ENCODE assay signal across 21 cellular contexts in genomic region chr13:113963376-113963775, GRCh38. TPM values are rescaled to one million over a fixed set of nuclear protein-coding genes. Genes with fewer than 3 reads are reported as not detected.
DNase-seq lines count a peak whose midpoint lies in the region; ATAC-seq and TF ChIP-seq lines count a peak whose summit lies in the region.
"Had no signal": no experiment of that assay in that cellular context is flagged by ENCODE, and none has a peak within 500 bp of the region (broad histone marks: within the 10 kb centered on the region; RNA-seq: fewer than 3 reads in every experiment).

No MANE protein-coding gene starts in this region.

- intact Hi-C loops in natural killer cell (cut with micrococcal nuclease): no loop called here
- intact Hi-C loops in left ventricle myocardium superior (cut with micrococcal nuclease): no loop called here
- intact Hi-C loops in posterior vena cava (cut with DNase I): no loop called here

- DNase-seq in natural killer cell treated with Interleukin-12 subunit alpha and Interleukin-12 subunit beta and Interleukin-15 and Interleukin-18, amount 100 ng/mL, for 72 hours (ENCODE audit: low spot score): peak; percentile 53
- DNase-seq in natural killer cell: no peak
- peak; percentile 9 for DNase-seq in left ventricle myocardium superior
- DNase-seq in posterior vena cava (ENCODE audit: low spot score): peak; percentile 45
- DNase-seq in NCI-H1930 (lab: John Stamatoyannopoulos, UW): no peak
- DNase-seq in foreskin keratinocyte: no peak
- DNase-seq: COR-L47, DND-41, H7, KG1, NCI-H1092 treated with DMSO at 0.1 percent for 48 hours, NCI-H146, NCI-H2029 treated with DMSO at 0.1 percent for 48 hours, NCI-H524 treated with DMSO at 0.1 percent for 48 hours, NCI-H82, OCI-M1, SHP77, SW 1271 had no signal

- peaks cover 0 to 4% of the 10 kb centered on the region in 2 donors for H3K4me1 Mint-ChIP-seq in natural killer cell treated with Interleukin-12 subunit alpha and Interleukin-12 subunit beta and Interleukin-15 and Interleukin-18, amount 100 ng/mL, for 72 hours (ENCODE audit: low read depth in 2 of 2)
- H3K4me1 Mint-ChIP-seq in natural killer cell: peaks cover 0 to 11% of the 10 kb centered on the region in 2 donors

- ATAC-seq in natural killer cell treated with Interleukin-12 subunit alpha and Interleukin-12 subunit beta and Interleukin-15 and Interleukin-18, amount 100 ng/mL, for 72 hours: no peak
- no peak for ATAC-seq in natural killer cell
- no peak for ATAC-seq in left ventricle myocardium superior
- no peak for ATAC-seq in foreskin keratinocyte
- no peak for ATAC-seq in HG02884 (IDR thresholded peaks at IDR 0.05; ENCODE audit: unreplicated experiment)
- ATAC-seq: GM12878 had no signal

- H3K4me1 ChIP-seq in foreskin keratinocyte: no peaks in the 10 kb centered on the region

- peaks cover 14% of the 10 kb centered on the region for H3K36me3 Mint-ChIP-seq in natural killer cell treated with Interleukin-12 subunit alpha and Interleukin-12 subunit beta and Interleukin-15 and Interleukin-18, amount 100 ng/mL, for 72 hours
- no peaks in the 10 kb centered on the region for H3K36me3 Mint-ChIP-seq in natural killer cell

- H3K27ac ChIP-seq in foreskin keratinocyte: no peak overlapping the region
- H3K27ac ChIP-seq: SK-N-MC had no signal

- no peak overlapping the region for H3K4me3 Mint-ChIP-seq in natural killer cell treated with Interleukin-12 subunit alpha and Interleukin-12 subunit beta and Interleukin-15 and Interleukin-18, amount 100 ng/mL, for 72 hours
- H3K4me3 Mint-ChIP-seq in natural killer cell: no peak overlapping the region

- no peak for TF ChIP-seq CTCF in natural killer cell (IDR thresholded peaks at IDR 0.05)
- TF ChIP-seq CTCF in foreskin keratinocyte (conservative IDR thresholded peaks at IDR 0.05): no peak

- H3K27me3 ChIP-seq in foreskin keratinocyte: no peaks in the 10 kb centered on the region

- no peaks in the 10 kb centered on the region for H3K27me3 Mint-ChIP-seq in natural killer cell treated with Interleukin-12 subunit alpha and Interleukin-12 subunit beta and Interleukin-15 and Interleukin-18, amount 100 ng/mL, for 72 hours
- no peaks in the 10 kb centered on the region for H3K27me3 Mint-ChIP-seq in natural killer cell (ENCODE audit: low read depth in 2 of 2)

- peaks cover 3% of the 10 kb centered on the region for H3K9me3 Mint-ChIP-seq in natural killer cell treated with Interleukin-12 subunit alpha and Interleukin-12 subunit beta and Interleukin-15 and Interleukin-18, amount 100 ng/mL, for 72 hours
- no peaks in the 10 kb centered on the region for H3K9me3 Mint-ChIP-seq in natural killer cell

- H3K27ac Mint-ChIP-seq in natural killer cell treated with Interleukin-12 subunit alpha and Interleukin-12 subunit beta and Interleukin-15 and Interleukin-18, amount 100 ng/mL, for 72 hours: no peak overlapping the region
- H3K27ac Mint-ChIP-seq in natural killer cell: peak overlapping the region in 1 of 2 donors; percentile 47

RNA-seq across cellular contexts. Expression of gene C13orf46, which starts 10.5 kb away (rescaled TPM):
- 1 to 10 TPM in 1 of 2 donors, under 1 TPM in 1; 0.64 to 1.4 TPM for total RNA-seq in natural killer cell treated with Interleukin-12 subunit alpha and Interleukin-12 subunit beta and Interleukin-15 and Interleukin-18, amount 100 ng/mL, for 72 hours
- total RNA-seq in natural killer cell (10 to 100 TPM; 21.1 to 23.9 (median 23.5) TPM), left ventricle myocardium superior (0.37 TPM), posterior vena cava (1 to 10 TPM; 1.2 to 1.9 TPM), foreskin keratinocyte (not detected in 2 replicates)
- 0.02 TPM in 1 of 2 replicates, not detected in the other for polyA plus RNA-seq in foreskin keratinocyte
- total RNA-seq: H7 had no signal

Comparison
In these comparisons a context has a peak if more than half of its experiments do, and no peak if none do; other contexts are left out.
1. DNase-seq: peak in natural killer cell treated with Interleukin-12 subunit alpha and Interleukin-12 subunit beta and Interleukin-15 and Interleukin-18, amount 100 ng/mL, for 72 hours (single experiment), left ventricle myocardium superior (single experiment) and posterior vena cava (single experiment); none in natural killer cell (single experiment), NCI-H1930 (0 of 2) and foreskin keratinocyte (0 of 2).
2. RNA of gene C13orf46, which starts 10.5 kb away (total RNA-seq): 21.1 to 23.9 TPM in natural killer cell; 1.2 to 1.9 TPM in posterior vena cava, 0.64 to 1.4 TPM in natural killer cell treated with Interleukin-12 subunit alpha and Interleukin-12 subunit beta and Interleukin-15 and Interleukin-18, amount 100 ng/mL, for 72 hours, 0.37 TPM in left ventricle myocardium superior (single experiment) and not detected in foreskin keratinocyte; every median in the first group is over 4 times any median in the second.